28 cellular contexts compared by ENCODE assay signal in the genomic region with DNA sequence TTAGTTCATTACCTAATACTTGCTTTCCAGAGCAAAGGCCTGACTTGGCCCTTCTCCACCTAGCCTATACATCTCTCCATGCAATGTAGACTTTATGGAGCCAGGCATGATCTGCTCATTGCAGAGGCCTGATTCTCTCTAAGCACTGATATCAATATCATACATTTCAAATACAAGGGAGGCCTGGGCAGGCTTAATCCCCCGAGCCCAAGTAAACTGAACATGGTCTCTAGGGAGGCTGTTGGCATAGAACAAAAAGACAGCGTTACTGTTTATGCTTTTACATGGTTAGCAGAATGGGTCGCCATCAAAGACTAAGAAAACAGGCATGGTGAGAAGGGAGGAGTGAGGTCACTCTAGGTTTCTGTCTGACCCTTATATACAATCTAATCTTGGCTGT.
"Had no signal": no experiment of that assay in that cellular context is flagged by ENCODE, and none has a peak within 500 bp of the region (broad histone marks: within the 10 kb centered on the region; RNA-seq: fewer than 3 reads in every experiment).

No MANE protein-coding gene starts in this region.

- H3K36me3 ChIP-seq: brain microvascular endothelial cell, left ventricle myocardium inferior, pancreas, right atrium auricular region, spleen, thoracic aorta, upper lobe of left lung had no signal

- H3K4me3 ChIP-seq: left ventricle myocardium inferior, pancreas, psoas muscle, right atrium auricular region, spleen, thoracic aorta, upper lobe of left lung had no signal

- H3K27ac ChIP-seq: brain microvascular endothelial cell, left ventricle myocardium inferior, pancreas, psoas muscle, right atrium auricular region, spleen, thoracic aorta, upper lobe of left lung, VCaP had no signal

- DNase-seq: activated CD4-positive, alpha-beta T cell treated with anti-CD3 and anti-CD28 coated beads, Interleukin-2, amount 10 ng/mL, durations not matched to agents 7 days and 5 days; activated CD8-positive, alpha-beta memory T cell treated with anti-CD3 and anti-CD28 coated beads, Interleukin-2, amount 10 ng/mL, durations not matched to agents 7 days and 5 days; activated CD8-positive, alpha-beta T cell treated with anti-CD3 and anti-CD28 coated beads for 36 hours; activated gamma-delta T cell treated with Interleukin-2 at 50 U/mL for 16 hours; anterior cingulate cortex; brain microvascular endothelial cell; caudate nucleus; dermis blood vessel endothelial cell; effector memory CD4-positive, alpha-beta T cell; foreskin melanocyte; hypothalamus; left ventricle myocardium inferior; pancreas; psoas muscle; spleen; stimulated activated CD4-positive, alpha-beta T cell treated with anti-CD3 and anti-CD28 coated beads, Interleukin-4, amount 100 ng/mL, for 24 hours; stimulated activated naive CD4-positive, alpha-beta T cell treated with Interleukin-2 at 50 U/mL for 16 hours; upper lobe of left lung had no signal

- H3K36me3 Mint-ChIP-seq: activated CD8-positive, alpha-beta memory T cell treated with anti-CD3 and anti-CD28 coated beads, Interleukin-2, amount 10 ng/mL, durations not matched to agents 7 days and 5 days; activated naive CD4-positive, alpha-beta T cell treated with anti-CD3 and anti-CD28 coated beads, Interleukin-2, amount 50 U/mL, for 24 hours; mesothelial cell of epicardium; natural killer cell treated with Interleukin-12 subunit alpha and Interleukin-12 subunit beta and Interleukin-15 and Interleukin-18, amount 100 ng/mL, for 72 hours had no signal

- H3K27me3 ChIP-seq: brain microvascular endothelial cell, pancreas, right atrium auricular region, spleen, upper lobe of left lung had no signal

- H3K4me1 Mint-ChIP-seq: activated CD4-positive, alpha-beta T cell treated with anti-CD3 and anti-CD28 coated beads, Interleukin-2, amount 10 ng/mL, durations not matched to agents 7 days and 5 days; activated CD8-positive, alpha-beta memory T cell treated with anti-CD3 and anti-CD28 coated beads, Interleukin-2, amount 10 ng/mL, durations not matched to agents 7 days and 5 days; activated naive CD4-positive, alpha-beta T cell treated with anti-CD3 and anti-CD28 coated beads, Interleukin-2, amount 50 U/mL, for 24 hours had no signal

- H3K9me3 Mint-ChIP-seq: activated CD4-positive, alpha-beta T cell treated with anti-CD3 and anti-CD28 coated beads, Interleukin-2, amount 10 ng/mL, durations not matched to agents 7 days and 5 days; activated CD8-positive, alpha-beta T cell treated with anti-CD3 and anti-CD28 coated beads for 36 hours; activated naive CD4-positive, alpha-beta T cell treated with anti-CD3 and anti-CD28 coated beads, Interleukin-2, amount 50 U/mL, for 24 hours; activated T-helper 1 cell treated with anti-CD3 and anti-CD28 coated beads, Interleukin-12 subunit alpha, Interleukin-12 subunit beta, Interleukin-2, Interleukin-4 antibody, amounts not matched to agents 30 ng/mL and 10 ng/mL and 1 ng/mL, durations not matched to agents 14 hours and 24 hours and 36 hours; natural killer cell treated with Interleukin-12 subunit alpha and Interleukin-12 subunit beta and Interleukin-15 and Interleukin-18, amount 100 ng/mL, for 72 hours; T-helper 2 cell treated with Interferon-gamma antibody and Interleukin-4, amounts not matched to agents 5 μg/mL and 100 μg/mL, for 36 hours had no signal

- H3K4me3 Mint-ChIP-seq: activated CD4-positive, alpha-beta T cell treated with anti-CD3 and anti-CD28 coated beads, Interleukin-2, amount 10 ng/mL, durations not matched to agents 7 days and 5 days; activated CD8-positive, alpha-beta memory T cell treated with anti-CD3 and anti-CD28 coated beads, Interleukin-2, amount 10 ng/mL, durations not matched to agents 7 days and 5 days; activated CD8-positive, alpha-beta T cell treated with anti-CD3 and anti-CD28 coated beads for 36 hours; activated naive CD4-positive, alpha-beta T cell treated with anti-CD3 and anti-CD28 coated beads, Interleukin-2, amount 50 U/mL, for 24 hours; activated T-helper 1 cell treated with anti-CD3 and anti-CD28 coated beads, Interleukin-12 subunit alpha, Interleukin-12 subunit beta, Interleukin-2, Interleukin-4 antibody, amounts not matched to agents 30 ng/mL and 10 ng/mL and 1 ng/mL, durations not matched to agents 14 hours and 24 hours and 36 hours; mesothelial cell of epicardium; natural killer cell treated with Interleukin-12 subunit alpha and Interleukin-12 subunit beta and Interleukin-15 and Interleukin-18, amount 100 ng/mL, for 72 hours; T-helper 2 cell treated with Interferon-gamma antibody and Interleukin-4, amounts not matched to agents 5 μg/mL and 100 μg/mL, for 36 hours had no signal

- H3K9me3 ChIP-seq: left ventricle myocardium inferior, pancreas, psoas muscle, right atrium auricular region, spleen, thoracic aorta, upper lobe of left lung had no signal

- ATAC-seq: activated CD4-positive, CD25-positive, alpha-beta regulatory T cell treated with anti-CD3 and anti-CD28 coated beads, Interleukin-2, amount 50 U/mL, for 24 hours; activated CD8-positive, alpha-beta memory T cell treated with anti-CD3 and anti-CD28 coated beads, Interleukin-2, amount 10 ng/mL, durations not matched to agents 7 days and 5 days; activated CD8-positive, alpha-beta T cell treated with anti-CD3 and anti-CD28 coated beads for 36 hours; esophagus mucosa; natural killer cell treated with Interleukin-12 subunit alpha and Interleukin-12 subunit beta and Interleukin-15 and Interleukin-18, amount 100 ng/mL, for 72 hours; pancreas; psoas muscle had no signal

- H3K27ac Mint-ChIP-seq: activated CD4-positive, alpha-beta T cell treated with anti-CD3 and anti-CD28 coated beads, Interleukin-2, amount 10 ng/mL, durations not matched to agents 7 days and 5 days; activated CD8-positive, alpha-beta memory T cell treated with anti-CD3 and anti-CD28 coated beads, Interleukin-2, amount 10 ng/mL, durations not matched to agents 7 days and 5 days; activated CD8-positive, alpha-beta T cell treated with anti-CD3 and anti-CD28 coated beads for 36 hours; activated naive CD4-positive, alpha-beta T cell treated with anti-CD3 and anti-CD28 coated beads, Interleukin-2, amount 50 U/mL, for 24 hours; activated T-helper 1 cell treated with anti-CD3 and anti-CD28 coated beads, Interleukin-12 subunit alpha, Interleukin-12 subunit beta, Interleukin-2, Interleukin-4 antibody, amounts not matched to agents 30 ng/mL and 10 ng/mL and 1 ng/mL, durations not matched to agents 14 hours and 24 hours and 36 hours; mesothelial cell of epicardium; T-helper 2 cell treated with Interferon-gamma antibody and Interleukin-4, amounts not matched to agents 5 μg/mL and 100 μg/mL, for 36 hours had no signal

- H3K4me1 ChIP-seq: pancreas, psoas muscle, right atrium auricular region, spleen, upper lobe of left lung had no signal
